Comparison of ENCODE assay signal across 13 cellular contexts in genomic region chr17:28426081-28426519, GRCh38. TPM values are rescaled to one million over a fixed set of nuclear protein-coding genes. Genes with fewer than 3 reads are reported as not detected.
DNase-seq lines count a peak whose midpoint lies in the region; ATAC-seq and TF ChIP-seq lines count a peak whose summit lies in the region.
"Had no signal": no experiment of that assay in that cellular context is flagged by ENCODE, and none has a peak within 500 bp of the region (broad histone marks: within the 10 kb centered on the region; RNA-seq: fewer than 3 reads in every experiment).

No MANE protein-coding gene starts in this region.

- ATAC-seq in HG03280 (IDR thresholded peaks at IDR 0.05; ENCODE audit: unreplicated experiment) = no peak

- in situ Hi-C loops in G401 (cut with HindIII; ENCODE audit: low sequenced_read_pairs) = no loop called here

- no peak overlapping the region for H3K27ac ChIP-seq in 22Rv1

- DNase-seq in GM10266 (ENCODE audit: extremely low spot score) (no peak), RPMI8226 (peak; percentile 23), glomerular visceral epithelial cell (ENCODE audit: extremely low spot score) (peak; percentile 8), NCI-H2029 treated with DMSO at 0.1 percent for 48 hours (lab: John Stamatoyannopoulos, UW) (no peak), G401 (ENCODE audit: low spot score) (no peak)
- no peak for DNase-seq in effector CD4-positive, alpha-beta T cell
- DNase-seq: activated CD4-positive, CD25-positive, alpha-beta regulatory T cell treated with anti-CD3 and anti-CD28 coated beads, Interleukin-2, amount 50 U/mL, for 72 hours; GDM1; HCEC 1CT; NCI-H2029; stimulated activated CD4-positive, alpha-beta T cell treated with anti-CD3 and anti-CD28 coated beads, Interleukin-4, amount 100 ng/mL, for 24 hours had no signal

- peak; percentile 36 for TF ChIP-seq CTCF in 22Rv1 (IDR thresholded peaks at IDR 0.05)
- peak; percentile 28 for TF ChIP-seq CTCF in GM10266 (IDR thresholded peaks at IDR 0.05; ENCODE audit: control insufficient read depth, insufficient read depth, low read depth, missing control alignments)

RNA-seq across cellular contexts. Expression of gene SLC46A1, which starts 20.1 kb away (rescaled TPM):
- total RNA-seq in G401 (2014; rRNA removed; shearing (Covaris generic)) = 33.6 and 44.7 TPM in 2 replicates

RNA-seq across cellular contexts. Expression of gene SLC13A2, which starts 47.3 kb away (rescaled TPM):
- total RNA-seq in G401 (2014; rRNA removed; shearing (Covaris generic)) = not detected in 2 replicates

RNA-seq across cellular contexts. Expression of gene SARM1, which starts 54.6 kb away (rescaled TPM):
- total RNA-seq in G401 (2014; rRNA removed; shearing (Covaris generic)) = 18.6 and 20.4 TPM in 2 replicates

RNA-seq across cellular contexts. Expression of gene VTN, which starts 56.0 kb away (rescaled TPM):
- 12.4 and 13.1 TPM in 2 replicates for total RNA-seq in G401 (2014; rRNA removed; shearing (Covaris generic))

Comparison
In these comparisons a context has a peak if more than half of its experiments do, and no peak if none do; other contexts are left out.
1. DNase-seq: peak in RPMI8226 (single experiment) and glomerular visceral epithelial cell (single experiment); none in GM10266 (single experiment), effector CD4-positive, alpha-beta T cell (single experiment), NCI-H2029 treated with DMSO at 0.1 percent for 48 hours (single experiment) and G401 (single experiment).